In the genomic region with DNA sequence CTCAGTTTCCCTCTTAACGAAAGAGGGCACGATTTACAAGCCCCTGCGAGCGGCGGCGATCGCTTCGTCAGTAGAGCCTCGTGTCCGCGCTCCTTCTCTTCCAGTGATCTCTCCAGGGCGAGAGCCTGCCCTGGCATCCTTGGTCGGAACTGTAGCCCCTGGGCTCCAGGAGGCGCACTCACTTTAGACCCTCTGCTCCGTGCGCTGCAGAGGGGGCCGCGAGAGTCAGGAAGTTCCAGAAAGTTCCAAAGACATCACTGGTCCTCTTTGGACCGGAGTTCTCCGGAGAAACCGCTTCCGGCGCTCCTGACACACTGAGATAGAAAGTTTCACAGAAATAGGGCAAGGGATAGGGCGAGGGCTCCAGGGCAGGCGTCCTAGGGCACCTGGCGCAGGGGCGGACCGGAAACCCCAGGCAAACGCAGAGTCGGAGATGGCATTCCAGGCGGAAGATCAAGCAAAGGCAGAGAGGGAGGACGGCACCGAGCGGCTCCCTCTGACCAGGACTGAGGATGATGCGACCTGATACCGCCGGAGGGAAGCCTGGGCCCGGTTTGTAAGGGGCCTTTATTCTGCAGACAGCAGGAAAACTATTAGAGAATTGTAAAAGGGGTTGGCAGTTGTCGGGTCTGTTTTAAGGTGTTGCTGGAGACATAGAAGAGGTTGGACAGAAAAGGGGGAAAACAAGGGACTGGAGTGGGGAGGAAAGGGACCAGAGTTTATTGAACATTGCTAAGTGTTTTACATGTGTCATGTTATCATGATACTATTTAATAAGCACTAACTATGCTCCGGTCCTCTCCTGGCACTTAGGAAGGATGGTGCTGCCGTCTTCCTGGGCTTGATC, we compare ENCODE assay signal across 8 cellular contexts. TPM values are rescaled to one million over a fixed set of nuclear protein-coding genes. Genes with fewer than 3 reads are reported as not detected.
DNase-seq lines count a peak whose midpoint lies in the region; ATAC-seq and TF ChIP-seq lines count a peak whose summit lies in the region.

No MANE protein-coding gene starts in this region.

- no peaks in the 10 kb centered on the region for H3K36me3 Mint-ChIP-seq in T-helper 2 cell treated with Interferon-gamma antibody and Interleukin-4, amounts not matched to agents 5 μg/mL and 100 μg/mL, for 36 hours (ENCODE audit: low read depth)
- no peaks in the 10 kb centered on the region for H3K36me3 Mint-ChIP-seq in memory B cell

- H3K4me3 Mint-ChIP-seq in T-helper 2 cell treated with Interferon-gamma antibody and Interleukin-4, amounts not matched to agents 5 μg/mL and 100 μg/mL, for 36 hours: peak overlapping the region; percentile 30
- peak overlapping the region; percentile 61 for H3K4me3 Mint-ChIP-seq in memory B cell

- H3K9me3 Mint-ChIP-seq in T-helper 2 cell treated with Interferon-gamma antibody and Interleukin-4, amounts not matched to agents 5 μg/mL and 100 μg/mL, for 36 hours: no peaks in the 10 kb centered on the region
- H3K9me3 Mint-ChIP-seq in memory B cell: no peaks in the 10 kb centered on the region

- ATAC-seq in memory B cell (ENCODE audit: low read depth) (no peak), HG03039 (IDR thresholded peaks at IDR 0.05; ENCODE audit: unreplicated experiment) (no peak), GM19455 (IDR thresholded peaks at IDR 0.05; ENCODE audit: unreplicated experiment) (no peak)

- peak overlapping the region; percentile 95 for H3K27ac ChIP-seq in temporal lobe (ENCODE audit: low read depth, low read length)

- peaks cover 2% of the 10 kb centered on the region for H3K4me1 Mint-ChIP-seq in T-helper 2 cell treated with Interferon-gamma antibody and Interleukin-4, amounts not matched to agents 5 μg/mL and 100 μg/mL, for 36 hours (ENCODE audit: low read depth)
- H3K4me1 Mint-ChIP-seq in memory B cell: peaks cover 2% of the 10 kb centered on the region

- DNase-seq in T-helper 2 cell treated with Interferon-gamma antibody and Interleukin-4, amounts not matched to agents 5 μg/mL and 100 μg/mL, for 36 hours (ENCODE audit: low spot score): no peak
- DNase-seq in T-helper 2 cell (no peak), choroid plexus epithelial cell (ENCODE audit: low read depth) (no peak), memory B cell (ENCODE audit: low spot score in 2 of 2) (no peak), cortex of kidney (lab: John Stamatoyannopoulos, UW) (no peak)

- H3K27me3 Mint-ChIP-seq in T-helper 2 cell treated with Interferon-gamma antibody and Interleukin-4, amounts not matched to agents 5 μg/mL and 100 μg/mL, for 36 hours (ENCODE audit: low read depth): peaks cover 52% of the 10 kb centered on the region
- H3K27me3 Mint-ChIP-seq in memory B cell: peaks cover 28% of the 10 kb centered on the region

- no peak overlapping the region for H3K27ac Mint-ChIP-seq in T-helper 2 cell treated with Interferon-gamma antibody and Interleukin-4, amounts not matched to agents 5 μg/mL and 100 μg/mL, for 36 hours
- H3K27ac Mint-ChIP-seq in memory B cell: no peak overlapping the region

- no peak for TF ChIP-seq CTCF in choroid plexus epithelial cell (conservative IDR thresholded peaks at IDR 0.05; ENCODE audit: low read depth, low read length)

- peak overlapping the region; percentile 17 for H3K4me3 ChIP-seq in choroid plexus epithelial cell (ENCODE audit: low read depth, low read length)

RNA-seq across cellular contexts. Expression of gene CPEB1, which starts 1.3 kb away (rescaled TPM):
- total RNA-seq in temporal lobe: 2.5 TPM
